Comparison of ENCODE assay signal across 7 cellular contexts in genomic region chr1:52920791-52921291, GRCh38. TPM values are rescaled to one million over a fixed set of nuclear protein-coding genes. Genes with fewer than 3 reads are reported as not detected.
DNase-seq lines count a peak whose midpoint lies in the region; ATAC-seq, FAIRE-seq and TF ChIP-seq lines count a peak whose summit lies in the region.

No MANE protein-coding gene starts in this region.

- H3K27ac Mint-ChIP-seq in MCF 10A (ENCODE audit: low read depth, unreplicated experiment): peak overlapping the region; percentile 17

- FAIRE-seq in kidney (lab: Jason Lieb, UNC): no peak

- H3K4me3 Mint-ChIP-seq in MCF 10A (ENCODE audit: unreplicated experiment): peak overlapping the region; percentile 83

- H3K36me3 ChIP-seq in kidney (ENCODE audit: control insufficient read depth in 1 of 2, insufficient read depth in 2 of 2, low read length in 2 of 2) (no peaks in the 10 kb centered on the region), stomach smooth muscle (ENCODE audit: control insufficient read depth in 2 of 2, insufficient read depth in 2 of 2, low read length in 2 of 2) (no peaks in the 10 kb centered on the region)

- CTCF ChIA-PET in MCF 10A (lab: Yijun Ruan, JAX): interaction anchor here (0.5 to 2.2 kb wide), 11 partner anchors 24 to 663 kb away, joined by 3 to 6 read pairs (median 4); no protein-coding TSS in a partner anchor

- no peak for TF ChIP-seq CTCF in MCF 10A (IDR thresholded peaks at IDR 0.05; ENCODE audit: unreplicated experiment)
- TF ChIP-seq CTCF in kidney (IDR thresholded peaks at IDR 0.05; ENCODE audit: borderline replicate concordance, extremely low read depth, insufficient read depth): no peak

- no peaks in the 10 kb centered on the region for H3K27me3 ChIP-seq in stomach smooth muscle (ENCODE audit: control insufficient read depth in 1 of 2, insufficient read depth in 2 of 2, low read length in 2 of 2)

- no peaks in the 10 kb centered on the region for H3K27me3 Mint-ChIP-seq in MCF 10A (ENCODE audit: insufficient read depth, unreplicated experiment)

- peaks cover 6% of the 10 kb centered on the region for H3K36me3 Mint-ChIP-seq in MCF 10A (ENCODE audit: insufficient read depth, unreplicated experiment)

- peak overlapping the region; percentile 57 to 68 for H3K4me3 ChIP-seq in kidney (ENCODE audit: low read length in 2 of 2)
- peak overlapping the region; percentile 78 to 87 for H3K4me3 ChIP-seq in stomach smooth muscle (ENCODE audit: low read length in 2 of 2)

- no TSS peak for BruUV-seq in MCF 10A (replicated peaks; lab: Mats Ljungman, UMichigan)

- DNase-seq in MCF 10A (ENCODE audit: unreplicated experiment): peak; percentile 33
- peak; percentile 80 for DNase-seq in kidney
- no peak for DNase-seq in amniotic stem cell (lab: John Stamatoyannopoulos, UW)

- H3K4me1 ChIP-seq in kidney (ENCODE audit: control insufficient read depth in 1 of 2, insufficient read depth in 1 of 2, low read depth in 1 of 2, low read length in 2 of 2) (peaks cover 0 to 2% of the 10 kb centered on the region in 2 donors), stomach smooth muscle (ENCODE audit: control insufficient read depth, insufficient read depth, low read length) (peaks cover 15% of the 10 kb centered on the region)

- peak overlapping the region; percentile 90 to 92 for H3K27ac ChIP-seq in kidney (ENCODE audit: low read depth in 2 of 2, low read length in 2 of 2)
- H3K27ac ChIP-seq in stomach smooth muscle (ENCODE audit: low read length): peak overlapping the region; percentile 83

- H3K9me3 ChIP-seq in kidney (ENCODE audit: control insufficient read depth in 1 of 2, low read length in 2 of 2) (no peaks in the 10 kb centered on the region), stomach smooth muscle (ENCODE audit: control insufficient read depth in 2 of 2, low read length in 2 of 2) (no peaks in the 10 kb centered on the region)

- intact Hi-C loops in MCF 10A (cut with micrococcal nuclease): loop anchor here (1.0 kb wide), 1 partner anchor 220 kb away; no protein-coding TSS in a partner anchor
- intact Hi-C loops in kidney (cut with DNase I): no loop called here

- H3K4me1 Mint-ChIP-seq in MCF 10A (ENCODE audit: insufficient read depth, unreplicated experiment): peaks cover 17% of the 10 kb centered on the region

- H3K9ac ChIP-seq in kidney (ENCODE audit: low read length in 2 of 2): peak overlapping the region; percentile 60 to 67
- peak overlapping the region; percentile 79 to 81 for H3K9ac ChIP-seq in stomach smooth muscle (ENCODE audit: low read length in 2 of 2)

- ATAC-seq in HG03439 (IDR thresholded peaks at IDR 0.05; ENCODE audit: unreplicated experiment) (peak; percentile 4), GM19463 (IDR thresholded peaks at IDR 0.05; ENCODE audit: unreplicated experiment) (no peak), GM18520 (IDR thresholded peaks at IDR 0.05; ENCODE audit: unreplicated experiment) (no peak)

- H3K9me3 Mint-ChIP-seq in MCF 10A (ENCODE audit: unreplicated experiment): no peaks in the 10 kb centered on the region

- POLR2A ChIA-PET in MCF 10A (lab: Yijun Ruan, JAX): interaction anchor here (0.7 to 2.5 kb wide), 7 partner anchors 10 to 222 kb away, joined by 3 to 9 read pairs (median 4); no protein-coding TSS in a partner anchor

RNA-seq across cellular contexts. Expression of gene ECHDC2, which starts 0.7 kb away (rescaled TPM):
- total RNA-seq in MCF 10A (2022): 106 and 129 TPM in 2 replicates
- 149 TPM for total RNA-seq in kidney
- polyA plus RNA-seq in kidney (ENCODE audit: insufficient read depth, low read depth, low replicate concordance): 223 TPM

RNA-seq across cellular contexts. Expression of gene SCP2, which starts 6.2 kb away (rescaled TPM):
- total RNA-seq in MCF 10A (2022) (53.8 and 61.3 TPM in 2 replicates), kidney (168 TPM)
- 226 TPM for polyA plus RNA-seq in kidney (ENCODE audit: insufficient read depth, low read depth, low replicate concordance)
